8 cellular contexts compared by ENCODE assay signal in the genomic region with DNA sequence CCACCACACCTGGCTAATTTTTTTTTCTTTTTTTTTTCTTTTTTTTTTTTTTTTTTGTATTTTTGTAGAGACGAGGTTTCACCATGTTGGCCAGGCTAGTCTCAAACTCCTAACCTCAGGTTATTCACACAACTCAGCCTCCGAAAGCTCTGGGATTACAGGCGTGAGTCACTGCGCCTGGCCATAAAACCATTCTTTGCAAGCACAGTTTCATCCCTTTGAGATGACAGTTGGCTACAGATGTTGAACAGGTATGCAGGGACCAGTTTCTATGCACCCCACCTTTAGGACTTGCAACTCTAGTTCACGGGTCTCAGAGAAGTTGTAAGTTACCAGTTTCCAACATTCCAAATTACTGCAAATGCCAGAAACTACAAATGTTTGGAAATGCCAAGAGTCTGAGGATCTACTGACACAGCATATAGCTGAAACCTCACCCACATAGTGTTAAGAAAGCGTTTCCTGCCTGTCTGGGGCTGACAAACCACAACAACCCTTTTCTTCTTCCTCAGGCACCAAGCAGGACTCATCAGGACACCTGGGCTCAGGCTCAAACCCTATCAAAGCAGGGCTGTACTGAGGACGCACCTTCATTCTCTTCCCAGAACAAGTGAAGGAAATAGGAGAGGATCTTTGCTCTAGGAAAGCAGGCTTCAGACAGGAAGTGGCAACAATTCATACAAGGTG. TPM values are rescaled to one million over a fixed set of nuclear protein-coding genes. Genes with fewer than 3 reads are reported as not detected.
A peak's percentile ranks its signal among the peaks of the same experiment; 100 is the strongest.
DNase-seq lines count a peak whose midpoint lies in the region; ATAC-seq and TF ChIP-seq lines count a peak whose summit lies in the region.

No MANE protein-coding gene starts in this region.

- H3K9me3 Mint-ChIP-seq in osteocyte (ENCODE audit: unreplicated experiment) = peaks cover 4% of the 10 kb centered on the region

- H3K36me3 Mint-ChIP-seq in osteocyte (ENCODE audit: unreplicated experiment) = peaks cover 2% of the 10 kb centered on the region

- no peak overlapping the region for H3K4me3 ChIP-seq in HAP-1

- no peaks in the 10 kb centered on the region for H3K27me3 Mint-ChIP-seq in osteocyte (ENCODE audit: unreplicated experiment)

- no peak for TF ChIP-seq CTCF in osteocyte (IDR thresholded peaks at IDR 0.05)

- H3K27me3 ChIP-seq in HAP-1 (ENCODE audit: low read depth) = no peaks in the 10 kb centered on the region

- H3K4me1 ChIP-seq in HAP-1 = peaks cover 23% of the 10 kb centered on the region

- H3K4me1 Mint-ChIP-seq in osteocyte (ENCODE audit: unreplicated experiment) = peaks cover 55% of the 10 kb centered on the region

- DNase-seq in RPMI7951 (ENCODE audit: low read depth) (peak; percentile 63), osteocyte (ENCODE audit: extremely low spot score, unreplicated experiment) (no peak), NCI-H1436 (lab: John Stamatoyannopoulos, UW) (no peak), NCI-H146 (lab: John Stamatoyannopoulos, UW) (no peak), HAP-1 (ENCODE audit: low spot score in 2 of 2) (no peak)
- peak; percentile 13 for DNase-seq in activated naive CD8-positive, alpha-beta T cell treated with anti-CD3 and anti-CD28 coated beads, Interleukin-2, amount 50 U/mL, for 16 hours (ENCODE audit: low read depth, low spot score)

- no peaks in the 10 kb centered on the region for H3K36me3 ChIP-seq in HAP-1 (replicated peaks)

- in situ Hi-C loops in HAP-1 (cut with MboI; ENCODE audit: low sequenced_read_pairs) = no loop called here

- H3K9me3 ChIP-seq in HAP-1 = no peaks in the 10 kb centered on the region

- peak overlapping the region; percentile 82 for H3K27ac Mint-ChIP-seq in osteocyte (ENCODE audit: unreplicated experiment)

- ATAC-seq in GM18870 (IDR thresholded peaks at IDR 0.05; ENCODE audit: unreplicated experiment) = peak; percentile 51
- ATAC-seq in HG02885 (IDR thresholded peaks at IDR 0.05; ENCODE audit: poor library complexity, unreplicated experiment) = peak; percentile 77

- no peak overlapping the region for H3K4me3 Mint-ChIP-seq in osteocyte (ENCODE audit: unreplicated experiment)

RNA-seq across cellular contexts. Expression of a gene that starts 22.9 kb away (rescaled TPM):
- total RNA-seq in RPMI7951 (2014; rRNA removed; shearing (Covaris generic)) = 37.1 and 47.5 TPM in 2 replicates
- 12.8 and 13.3 TPM in 2 replicates for total RNA-seq in osteocyte

Comparison
In these comparisons a context has a peak if more than half of its experiments do, and no peak if none do; other contexts are left out.
1. DNase-seq: peak in RPMI7951 (single experiment) and activated naive CD8-positive, alpha-beta T cell treated with anti-CD3 and anti-CD28 coated beads, Interleukin-2, amount 50 U/mL, for 16 hours (single experiment); none in osteocyte (single experiment), NCI-H1436 (single experiment), NCI-H146 (single experiment) and HAP-1 (0 of 2).